ENCODE assay signal across 8 cellular contexts in genomic region chr3:51538115-51538458, GRCh38. TPM values are rescaled to one million over a fixed set of nuclear protein-coding genes. Genes with fewer than 3 reads are reported as not detected.
DNase-seq lines count a peak whose midpoint lies in the region; ATAC-seq and TF ChIP-seq lines count a peak whose summit lies in the region.

No MANE protein-coding gene starts in this region.

- intact Hi-C loops in esophagus squamous epithelium (cut with DNase I) = no loop called here

- H3K27me3 ChIP-seq in esophagus squamous epithelium = no peaks in the 10 kb centered on the region
- no peaks in the 10 kb centered on the region for H3K27me3 ChIP-seq in neural cell (ENCODE audit: insufficient read depth, low read depth, low read length)

- in situ Hi-C loops in GM13977 (cut with MboI; ENCODE audit: low pct_unique_long_range_greater_than_20kb, low sequenced_read_pairs, unreplicated experiment) = no loop called here

- peak; percentile 56 for ATAC-seq in SK-N-SH treated with all-trans-retinoic acid at 6 μM for 48 hours
- ATAC-seq in GM19351 (IDR thresholded peaks at IDR 0.05; ENCODE audit: unreplicated experiment) = no peak
- no peak for ATAC-seq in HG02759 (IDR thresholded peaks at IDR 0.05; ENCODE audit: unreplicated experiment)

- H3K79me2 ChIP-seq in neural cell (replicated peaks; ENCODE audit: insufficient read depth, low read length) = peaks cover 34% of the 10 kb centered on the region

- WGBS in esophagus squamous epithelium, 2 donors = 0 to 1% methylated on average over 5 to 7 of the region's 7 CpGs

- H4K20me1 ChIP-seq in neural cell (ENCODE audit: insufficient read depth) = no peaks in the 10 kb centered on the region

- H3K9me3 ChIP-seq in esophagus squamous epithelium (no peaks in the 10 kb centered on the region), neural cell (ENCODE audit: low read length) (no peaks in the 10 kb centered on the region)

- no peak for TF ChIP-seq EP300 in neural cell (conservative IDR thresholded peaks at IDR 0.05; ENCODE audit: poor library complexity, severe bottlenecking)

- H2AFZ ChIP-seq in neural cell (ENCODE audit: low read depth, low read length) = peak overlapping the region; percentile 81

- TF ChIP-seq CTCF in 22Rv1 (IDR thresholded peaks at IDR 0.05) (no peak), GM13977 (IDR thresholded peaks at IDR 0.05; ENCODE audit: extremely low read depth, insufficient read depth, missing control alignments) (no peak), esophagus squamous epithelium (IDR thresholded peaks at IDR 0.05) (no peak), neural cell (IDR thresholded peaks at IDR 0.05; ENCODE audit: poor library complexity, severe bottlenecking) (no peak)

- no peak for TF ChIP-seq RAD21 in neural cell (conservative IDR thresholded peaks at IDR 0.05)

- H3K4me3 ChIP-seq in esophagus squamous epithelium (peak overlapping the region; percentile 57 to 96 (median 86)), neural cell (ENCODE audit: low read length) (peak overlapping the region; percentile 96)

- peak overlapping the region; percentile 71 for H3K27ac ChIP-seq in 22Rv1
- H3K27ac ChIP-seq in esophagus squamous epithelium = peak overlapping the region; percentile 86 to 92 (median 88)
- H3K27ac ChIP-seq in neural cell (ENCODE audit: low read length) = peak overlapping the region; percentile 69

- peaks cover 9 to 36% (median 16%) of the 10 kb centered on the region in 3 donors for H3K4me1 ChIP-seq in esophagus squamous epithelium

- H3K36me3 ChIP-seq in esophagus squamous epithelium (peaks cover 0 to 18% (median 0%) of the 10 kb centered on the region in 3 donors), neural cell (ENCODE audit: insufficient read depth, low read length) (no peaks in the 10 kb centered on the region)

- no peaks in the 10 kb centered on the region for H3K9me2 ChIP-seq in neural cell (ENCODE audit: insufficient read depth, low read length)

- H3K4me2 ChIP-seq in neural cell (ENCODE audit: low read length) = peak overlapping the region; percentile 74

- H3F3A ChIP-seq in neural cell (ENCODE audit: insufficient read depth, low read length, poor library complexity, severe bottlenecking) = peaks cover 4% of the 10 kb centered on the region

- TF ChIP-seq POLR2A in esophagus squamous epithelium (IDR thresholded peaks at IDR 0.05) = no peak

- peak; percentile 51 for DNase-seq in GM13977 (ENCODE audit: low spot score)
- no peak for DNase-seq in esophagus squamous epithelium (lab: John Stamatoyannopoulos, UW)
- no peak for DNase-seq in OCI-M2 (lab: John Stamatoyannopoulos, UW; ENCODE audit: unreplicated experiment)

- peak overlapping the region; percentile 87 for H3K9ac ChIP-seq in neural cell (ENCODE audit: low read length)

TF ChIP-seq in SK-N-SH treated with all-trans-retinoic acid at 6 μM for 48 hours, 23 proteins besides CTCF, POLR2A, EP300 and RAD21:
- TF ChIP-seq TOX (CRISPR knock-in tag; IDR thresholded peaks at IDR 0.05; ENCODE audit: borderline replicate concordance) (no peak), CSDC2 (CRISPR knock-in tag; IDR thresholded peaks at IDR 0.05) (no peak), RARB (CRISPR knock-in tag; IDR thresholded peaks at IDR 0.05) (no peak), PATZ1 (CRISPR knock-in tag; IDR thresholded peaks at IDR 0.05; ENCODE audit: borderline replicate concordance) (no peak), TCF4 (CRISPR knock-in tag; IDR thresholded peaks at IDR 0.05; ENCODE audit: borderline replicate concordance) (no peak), ZNF565 (CRISPR knock-in tag; conservative IDR thresholded peaks at IDR 0.05; ENCODE audit: low read depth) (no peak), ZFP30 (CRISPR knock-in tag; IDR thresholded peaks at IDR 0.05) (no peak), ZC3H10 (CRISPR knock-in tag; IDR thresholded peaks at IDR 0.05) (no peak), OSR1 (CRISPR knock-in tag; IDR thresholded peaks at IDR 0.05) (no peak), GLIS3 (CRISPR knock-in tag; IDR thresholded peaks at IDR 0.05) (no peak)
- TF ChIP-seq, protein P1, sequence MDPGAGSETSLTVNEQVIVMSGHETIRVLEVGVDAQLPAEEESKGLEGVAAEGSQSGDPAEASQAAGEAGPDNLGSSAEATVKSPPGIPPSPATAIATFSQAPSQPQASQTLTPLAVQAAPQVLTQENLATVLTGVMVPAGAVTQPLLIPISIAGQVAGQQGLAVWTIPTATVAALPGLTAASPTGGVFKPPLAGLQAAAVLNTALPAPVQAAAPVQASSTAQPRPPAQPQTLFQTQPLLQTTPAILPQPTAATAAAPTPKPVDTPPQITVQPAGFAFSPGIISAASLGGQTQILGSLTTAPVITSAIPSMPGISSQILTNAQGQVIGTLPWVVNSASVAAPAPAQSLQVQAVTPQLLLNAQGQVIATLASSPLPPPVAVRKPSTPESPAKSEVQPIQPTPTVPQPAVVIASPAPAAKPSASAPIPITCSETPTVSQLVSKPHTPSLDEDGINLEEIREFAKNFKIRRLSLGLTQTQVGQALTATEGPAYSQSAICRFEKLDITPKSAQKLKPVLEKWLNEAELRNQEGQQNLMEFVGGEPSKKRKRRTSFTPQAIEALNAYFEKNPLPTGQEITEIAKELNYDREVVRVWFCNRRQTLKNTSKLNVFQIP (CRISPR knock-in tag; IDR thresholded peaks at IDR 0.05; ENCODE audit: borderline replicate concordance, low read depth) = no peak

TF ChIP-seq in neural cell, 6 proteins besides CTCF, POLR2A, EP300 and RAD21:
- TF ChIP-seq TAF1 (IDR thresholded peaks at IDR 0.05; ENCODE audit: low read depth) = no peak
- peak; percentile 10 for TF ChIP-seq MXI1 (conservative IDR thresholded peaks at IDR 0.05; ENCODE audit: poor library complexity, severe bottlenecking)

RNA-seq across cellular contexts. Expression of gene RAD54L2, which starts 0.4 kb away (rescaled TPM):
- 10 to 100 TPM in 3 of 4 donors, 1 to 10 TPM in 1; 8.1 to 18.7 (median 13.4) TPM for total RNA-seq in esophagus squamous epithelium
- 14.5 and 14.9 TPM in 2 replicates for polyA plus RNA-seq in neural cell
- polyA minus RNA-seq in neural cell = 60.4 and 64.8 TPM in 2 replicates

RNA-seq across cellular contexts. Expression of gene DCAF1, which starts 38.3 kb away (rescaled TPM):
- total RNA-seq in esophagus squamous epithelium = 10 to 100 TPM; 14.4 to 20.6 (median 16.2) TPM
- 9.4 and 11.9 TPM in 2 replicates for polyA plus RNA-seq in neural cell
- 31.6 and 32.6 TPM in 2 replicates for polyA minus RNA-seq in neural cell
